ENCODE assay signal across 8 cellular contexts in genomic region chr17:16439303-16439791, GRCh38. TPM values are rescaled to one million over a fixed set of nuclear protein-coding genes. Genes with fewer than 3 reads are reported as not detected.
DNase-seq lines count a peak whose midpoint lies in the region; ATAC-seq and TF ChIP-seq lines count a peak whose summit lies in the region.

No MANE protein-coding gene starts in this region.

- peaks cover 4 to 40% (median 13%) of the 10 kb centered on the region in 3 donors for H3K36me3 Mint-ChIP-seq in naive thymus-derived CD8-positive, alpha-beta T cell

- TSS peak; percentile 89 for BruUV-seq in Panc1 (replicated peaks; lab: Mats Ljungman, UMichigan)

- peaks cover 42 to 63% (median 52%) of the 10 kb centered on the region in 4 donors for H3K4me1 Mint-ChIP-seq in naive thymus-derived CD8-positive, alpha-beta T cell

- H3K9me3 ChIP-seq in Panc1 (ENCODE audit: control insufficient read depth, insufficient read depth, low read depth, low read length) (no peaks in the 10 kb centered on the region), endocrine pancreas (ENCODE audit: control insufficient read depth, low read length) (no peaks in the 10 kb centered on the region)

- DNase-seq in Panc1 (ENCODE audit: low read depth, low spot score) (no peak), NCI-H2171 treated with DMSO at 0.1 percent for 48 hours (lab: John Stamatoyannopoulos, UW) (no peak), NCI-H1105 treated with DMSO at 0.1 percent for 48 hours (lab: John Stamatoyannopoulos, UW) (no peak)
- peak in 2 of 10 donors; percentile 25 to 35 for DNase-seq in naive thymus-derived CD8-positive, alpha-beta T cell

- H3K27me3 ChIP-seq in ACC112 (ENCODE audit: insufficient read depth, low read length) = no peaks in the 10 kb centered on the region
- H3K27me3 ChIP-seq in Panc1 (ENCODE audit: control insufficient read depth, insufficient read depth, low read length) = no peaks in the 10 kb centered on the region
- H3K27me3 ChIP-seq in endocrine pancreas (ENCODE audit: control insufficient read depth, insufficient read depth, low read length) = no peaks in the 10 kb centered on the region

- CTCF ChIA-PET in Panc1 (lab: Charles Lee) = no interaction called here

- no peaks in the 10 kb centered on the region for H3K9me3 Mint-ChIP-seq in naive thymus-derived CD8-positive, alpha-beta T cell

- no peak for TF ChIP-seq CTCF in Panc1 (IDR thresholded peaks at IDR 0.05)

- peak overlapping the region; percentile 91 for H3K9ac ChIP-seq in endocrine pancreas (ENCODE audit: control insufficient read depth, insufficient read depth, low read length)

- intact Hi-C loops in Panc1 (cut with micrococcal nuclease; ENCODE audit: unreplicated experiment) = loop anchor here (10.0 kb wide), 1 partner anchor 55 kb away; the partner anchor contains the start of gene UBB

- peak; percentile 9 for ATAC-seq in GM19452 (IDR thresholded peaks at IDR 0.05; ENCODE audit: unreplicated experiment)
- no peak; the same call in 1 of the 2 replicates for ATAC-seq in Panc1
- ATAC-seq in naive thymus-derived CD8-positive, alpha-beta T cell = peak; percentile 1 to 4
- no peak for ATAC-seq in esophagus mucosa

- H3K27ac Mint-ChIP-seq in naive thymus-derived CD8-positive, alpha-beta T cell = peak overlapping the region; percentile 90 to 99 (median 98)

- POLR2A ChIA-PET in Panc1 (lab: Charles Lee) = interaction anchor here (0.6 to 1.4 kb wide), 2 partner anchors 24 to 54 kb away, joined by 3 to 4 read pairs; partner anchors contain the start of gene TRPV2
- POLR2A ChIA-PET in naive thymus-derived CD8-positive, alpha-beta T cell (lab: Charles Lee) = interaction anchor here (1.3 to 5.5 kb wide), 6 partner anchors 8 to 96 kb away, joined by 6 to 58 read pairs (median 10); partner anchors contain the start of genes TRPV2 and UBB

- H3K36me3 ChIP-seq in ACC112 (ENCODE audit: insufficient read depth, low read length) = peaks cover 46% of the 10 kb centered on the region
- peaks cover 27% of the 10 kb centered on the region for H3K36me3 ChIP-seq in Panc1 (ENCODE audit: control insufficient read depth, insufficient read depth, low read length)
- peaks cover 3% of the 10 kb centered on the region for H3K36me3 ChIP-seq in endocrine pancreas (ENCODE audit: control insufficient read depth, insufficient read depth, low read length)

- H3K4me3 ChIP-seq in ACC112 (ENCODE audit: low read depth, low read length) = peak overlapping the region; percentile 92
- peak overlapping the region; percentile 98 to 99 for H3K4me3 ChIP-seq in Panc1 (ENCODE audit: low read depth in 2 of 2, low read length in 2 of 2)
- peak overlapping the region; percentile 92 for H3K4me3 ChIP-seq in endocrine pancreas (ENCODE audit: control insufficient read depth, insufficient read depth, low read length)

- H3K4me3 Mint-ChIP-seq in naive thymus-derived CD8-positive, alpha-beta T cell = peak overlapping the region; percentile 98 to 100 (median 99)

- no peak overlapping the region for H2AFZ ChIP-seq in ACC112 (ENCODE audit: low read length, unreplicated experiment)

- H3K79me2 ChIP-seq in ACC112 (ENCODE audit: control insufficient read depth, insufficient read depth, low read length, unreplicated experiment) = peaks cover 49% of the 10 kb centered on the region

- peaks cover 31% of the 10 kb centered on the region for H3K4me1 ChIP-seq in ACC112 (ENCODE audit: control insufficient read depth, insufficient read depth, low read length, unreplicated experiment)
- peaks cover 31% of the 10 kb centered on the region for H3K4me1 ChIP-seq in Panc1 (ENCODE audit: control insufficient read depth, insufficient read depth, low read length)
- no peaks in the 10 kb centered on the region for H3K4me1 ChIP-seq in endocrine pancreas (ENCODE audit: control insufficient read depth, insufficient read depth, low read length)

- H3K27ac ChIP-seq in ACC112 (ENCODE audit: low read depth, low read length) (peak overlapping the region; percentile 63), Panc1 (ENCODE audit: low read length) (peak overlapping the region; percentile 97)

- in situ Hi-C loops in Panc1 (cut with HindIII; ENCODE audit: low pct_unique_long_range_greater_than_20kb, low sequenced_read_pairs) = no loop called here

- no peaks in the 10 kb centered on the region for H3K27me3 Mint-ChIP-seq in naive thymus-derived CD8-positive, alpha-beta T cell

RNA-seq across cellular contexts. Expression of gene TRPV2, which starts 24.0 kb away (rescaled TPM):
- total RNA-seq in Panc1 (2021; ENCODE audit: unreplicated experiment) = 34.9 TPM
- polyA plus RNA-seq in Panc1 (2012; ENCODE audit: insufficient read length) = 50.8 TPM
- 10 to 100 TPM; 60.9 to 65.0 TPM for total RNA-seq in naive thymus-derived CD8-positive, alpha-beta T cell
- polyA plus RNA-seq in naive thymus-derived CD8-positive, alpha-beta T cell = 100 to 1,000 TPM in 1 of 3 donors, 10 to 100 TPM in 2; 87.0 to 109 (median 90.6) TPM
- 2.7 TPM for total RNA-seq in esophagus mucosa

RNA-seq across cellular contexts. Expression of gene LRRC75A, which starts 52.6 kb away (rescaled TPM):
- total RNA-seq in Panc1 (2021; ENCODE audit: unreplicated experiment) (1.2 TPM), esophagus mucosa (0.08 TPM)
- polyA plus RNA-seq in Panc1 (2012; ENCODE audit: insufficient read length) = 1.3 TPM
- total RNA-seq in naive thymus-derived CD8-positive, alpha-beta T cell = 1 to 10 TPM; 7.4 to 8.9 TPM
- 1 to 10 TPM; 1.8 to 3.1 (median 2.1) TPM for polyA plus RNA-seq in naive thymus-derived CD8-positive, alpha-beta T cell

RNA-seq across cellular contexts. Expression of gene UBB, which starts 58.5 kb away (rescaled TPM):
- total RNA-seq in Panc1 (2021; ENCODE audit: unreplicated experiment) = 1,654 TPM
- 2,068 TPM for polyA plus RNA-seq in Panc1 (2012; ENCODE audit: insufficient read length)
- total RNA-seq in naive thymus-derived CD8-positive, alpha-beta T cell = 100 to 1,000 TPM; 724 to 751 TPM
- polyA plus RNA-seq in naive thymus-derived CD8-positive, alpha-beta T cell = 1,000 to 10,000 TPM; 1,803 to 2,753 (median 2,352) TPM
- total RNA-seq in esophagus mucosa = 475 TPM

Comparison
In these comparisons a context has a peak if more than half of its experiments do, and no peak if none do; other contexts are left out.
1. ATAC-seq: peak in GM19452 (single experiment) and naive thymus-derived CD8-positive, alpha-beta T cell (2 of 2); none in Panc1 (single experiment) and esophagus mucosa (single experiment).
2. Peak in every context shown above with its lines, with median percentiles within 50 percentile points of each other: H3K4me3 ChIP-seq.